8 cellular contexts compared by ENCODE assay signal in genomic region chr12:6606331-6607131, GRCh38. TPM values are rescaled to one million over a fixed set of nuclear protein-coding genes. Genes with fewer than 3 reads are reported as not detected.
DNase-seq lines count a peak whose midpoint lies in the region; ATAC-seq, FAIRE-seq and TF ChIP-seq lines count a peak whose summit lies in the region.

No MANE protein-coding gene starts in this region.

- whole genome bisulfite sequencing in hepatocyte (ENCODE audit: low lambda C conversion rate, missing lambda C conversion rate) = 16% methylated on average over 5 of the region's 70 CpGs

- H3K27ac ChIP-seq in angular gyrus (ENCODE audit: low read depth, low read length) (peak overlapping the region; percentile 97), hepatocyte (peak overlapping the region; percentile 99), rectal smooth muscle tissue (ENCODE audit: low read depth, low read length) (peak overlapping the region; percentile 96)

- H3K79me2 ChIP-seq in hepatocyte = peaks cover 54% of the 10 kb centered on the region

- TF ChIP-seq CTCF in hepatocyte (IDR thresholded peaks at IDR 0.05; ENCODE audit: poor library complexity) = no peak

- H4K20me1 ChIP-seq in hepatocyte (ENCODE audit: insufficient read depth, poor library complexity, severe bottlenecking) = peaks cover 44% of the 10 kb centered on the region

- peaks cover 29% of the 10 kb centered on the region for H3K4me1 ChIP-seq in hepatocyte (ENCODE audit: insufficient read depth)
- H3K4me1 ChIP-seq in rectal smooth muscle tissue (ENCODE audit: control insufficient read depth, insufficient read depth, low read length) = peaks cover 30% of the 10 kb centered on the region

- H3K9me2 ChIP-seq in hepatocyte (replicated peaks; ENCODE audit: insufficient read depth) = no peaks in the 10 kb centered on the region

- peak overlapping the region; percentile 54 for H2AFZ ChIP-seq in hepatocyte

- H3K36me3 ChIP-seq in hepatocyte (replicated peaks; ENCODE audit: insufficient read depth, low read depth) = no peaks in the 10 kb centered on the region
- peaks cover 11% of the 10 kb centered on the region for H3K36me3 ChIP-seq in rectal smooth muscle tissue (ENCODE audit: control insufficient read depth, insufficient read depth, low read length)

- no peak for FAIRE-seq in GM19239 (lab: Jason Lieb, UNC)

- peak overlapping the region; percentile 79 for H3K9ac ChIP-seq in rectal smooth muscle tissue (ENCODE audit: low read length)

- H3K4me3 ChIP-seq in hepatocyte = peak overlapping the region; percentile 92
- H3K4me3 ChIP-seq in rectal smooth muscle tissue (ENCODE audit: low read length) = peak overlapping the region; percentile 88

- H3K4me2 ChIP-seq in hepatocyte = peak overlapping the region; percentile 92

- H3K9me3 ChIP-seq in hepatocyte (ENCODE audit: low read depth) = no peaks in the 10 kb centered on the region

- no peak for ATAC-seq in HG03460 (IDR thresholded peaks at IDR 0.05; ENCODE audit: unreplicated experiment)

- DNase-seq in 8988T (peak; percentile 53), GM19239 (ENCODE audit: insufficient read length, low spot score) (peak; percentile 32), T follicular helper cell (ENCODE audit: low read depth) (peak; percentile 56), hepatocyte (ENCODE audit: low spot score) (peak; percentile 78), NCI-H446 treated with DMSO at 0.1 percent for 48 hours (lab: John Stamatoyannopoulos, UW) (no peak)

- no peaks in the 10 kb centered on the region for H3K27me3 ChIP-seq in hepatocyte
- H3K27me3 ChIP-seq in rectal smooth muscle tissue (ENCODE audit: control insufficient read depth, insufficient read depth, low read length) = no peaks in the 10 kb centered on the region

RNA-seq across cellular contexts. Expression of gene CHD4, which starts 0.6 kb away (rescaled TPM):
- 181 and 211 TPM in 2 replicates for total RNA-seq in hepatocyte
- 74.1 and 108 TPM in 2 replicates for polyA plus RNA-seq in hepatocyte

RNA-seq across cellular contexts. Expression of gene LPAR5, which starts 29.2 kb away (rescaled TPM):
- 0.60 and 1.0 TPM in 2 replicates for total RNA-seq in hepatocyte
- 0.34 and 2.0 TPM in 2 replicates for polyA plus RNA-seq in hepatocyte

RNA-seq across cellular contexts. Expression of gene NOP2, which starts 38.4 kb away (rescaled TPM):
- 36.1 and 40.3 TPM in 2 replicates for total RNA-seq in hepatocyte
- 37.8 and 38.1 TPM in 2 replicates for polyA plus RNA-seq in hepatocyte

RNA-seq across cellular contexts. Expression of gene ACRBP, which starts 40.7 kb away (rescaled TPM):
- 0.20 and 0.68 TPM in 2 replicates for total RNA-seq in hepatocyte
- 0.62 and 1.8 TPM in 2 replicates for polyA plus RNA-seq in hepatocyte

RNA-seq across cellular contexts. Expression of gene IFFO1, which starts 50.7 kb away (rescaled TPM):
- total RNA-seq in hepatocyte = 5.4 and 7.5 TPM in 2 replicates
- polyA plus RNA-seq in hepatocyte = 11.2 and 15.2 TPM in 2 replicates
